In the genomic region with DNA sequence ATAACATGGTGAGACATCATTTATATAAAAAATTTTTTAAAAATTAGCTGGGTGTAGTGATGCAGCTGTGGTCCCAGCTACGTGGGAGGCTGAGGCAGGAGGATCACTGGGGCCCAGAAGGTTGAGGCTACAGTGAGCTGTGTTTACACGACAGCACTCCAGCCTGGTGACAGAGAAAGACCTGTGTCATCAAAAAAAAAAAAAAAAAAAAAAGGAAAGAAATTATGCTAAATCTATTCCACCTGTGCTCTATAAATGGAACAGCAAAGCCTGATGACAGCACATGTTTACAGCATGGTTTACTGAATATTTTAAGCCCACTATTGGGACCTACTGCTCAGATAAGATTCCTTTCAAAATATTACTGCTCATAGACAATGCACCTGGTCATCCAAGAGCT, we compare ENCODE assay signal across 33 cellular contexts.
"Had no signal": no experiment of that assay in that cellular context is flagged by ENCODE, and none has a peak within 500 bp of the region (broad histone marks: within the 10 kb centered on the region; RNA-seq: fewer than 3 reads in every experiment).

No MANE protein-coding gene starts in this region.

- H3K4me1 ChIP-seq: adrenal gland, ascending aorta, body of pancreas, breast epithelium had no signal

- H3K9me3 ChIP-seq: adrenal gland, ascending aorta, body of pancreas, breast epithelium had no signal

- DNase-seq: activated effector memory CD4-positive, alpha-beta T cell treated with anti-CD3 and anti-CD28 coated beads, Interleukin-2, amount 50 U/mL, for 16 hours; activated effector memory CD4-positive, alpha-beta T cell treated with Interleukin-2 at 50 U/mL for 16 hours; activated gamma-delta T cell; activated gamma-delta T cell treated with Interleukin-2 at 50 U/mL for 16 hours; activated naive CD4-positive, alpha-beta T cell; activated naive CD4-positive, alpha-beta T cell treated with anti-CD3 and anti-CD28 coated beads for 36 hours; activated naive CD4-positive, alpha-beta T cell treated with anti-CD3 and anti-CD28 coated beads, Interleukin-2, amount 10 ng/mL, durations not matched to agents 7 days and 5 days; activated naive CD4-positive, alpha-beta T cell treated with anti-CD3 and anti-CD28 coated beads, Interleukin-2, amount 50 U/mL, for 16 hours; activated naive CD4-positive, alpha-beta T cell treated with Interleukin-2 at 50 U/mL for 16 hours; activated naive CD8-positive, alpha-beta T cell treated with anti-CD3 and anti-CD28 coated beads for 36 hours; activated naive CD8-positive, alpha-beta T cell treated with anti-CD3 and anti-CD28 coated beads, Interleukin-2, amount 10 ng/mL, durations not matched to agents 7 days and 5 days; activated naive CD8-positive, alpha-beta T cell treated with anti-CD3 and anti-CD28 coated beads, Interleukin-2, amount 50 U/mL, for 24 hours; activated T-cell treated with anti-CD3 and anti-CD28 coated beads, Interleukin-2, amount 50 U/mL, for 4 hours; activated T-cell treated with anti-CD3 and anti-CD28 coated beads, Interleukin-2, amount 50 U/mL, for 48 hours; activated T-cell treated with anti-CD3 and anti-CD28 coated beads, Interleukin-2, amount 50 U/mL, for 72 hours; adrenal gland; amniotic stem cell; amygdala; anterior cingulate cortex; aorta; body of pancreas; brain microvascular endothelial cell; caudate nucleus; central memory CD4-positive, alpha-beta T cell; cerebellar nuclear complex had no signal

- H3K27me3 ChIP-seq: adrenal gland, ascending aorta, body of pancreas, brain microvascular endothelial cell, breast epithelium, cardiac muscle cell had no signal

- H3K36me3 ChIP-seq: adrenal gland, ascending aorta, brain microvascular endothelial cell, breast epithelium, cardiac muscle cell had no signal

- H3K27ac ChIP-seq: adrenal gland, ascending aorta, body of pancreas, brain microvascular endothelial cell, breast epithelium, cardiac muscle cell had no signal

- H3K4me3 ChIP-seq: adrenal gland, ascending aorta, body of pancreas, breast epithelium, cardiac muscle cell had no signal

- FAIRE-seq: astrocyte, bronchial epithelial cell, colon had no signal

- ATAC-seq: activated naive CD4-positive, alpha-beta T cell treated with anti-CD3 and anti-CD28 coated beads, Interleukin-2, amount 50 U/mL, for 72 hours; activated naive CD8-positive, alpha-beta T cell treated with anti-CD3 and anti-CD28 coated beads, Interleukin-2, amount 50 U/mL, for 24 hours; activated T-cell treated with anti-CD3 and anti-CD28 coated beads, Interleukin-2, amount 50 U/mL, for 4 hours; activated T-cell treated with anti-CD3 and anti-CD28 coated beads, Interleukin-2, amount 50 U/mL, for 72 hours; activated T-helper 17 cell treated with anti-CD3 and anti-CD28 coated beads, Interleukin-2, amount 50 U/mL, for 72 hours; body of pancreas had no signal
